In genomic region chr17:19022747-19023146, GRCh38 we compare ENCODE assay signal across 1 cellular context.
TF ChIP-seq lines count a peak whose summit lies in the region.

No MANE protein-coding gene starts in this region.

TF ChIP-seq in A549, 52 proteins besides CTCF, POLR2A, EP300 and RAD21:
- no peak for TF ChIP-seq CBX8 (IDR thresholded peaks at IDR 0.05)
- no peak for TF ChIP-seq NR3C1 (IDR thresholded peaks at IDR 0.05)
- TF ChIP-seq HES2 (IDR thresholded peaks at IDR 0.05): no peak
- no peak for TF ChIP-seq ELK1 (IDR thresholded peaks at IDR 0.05; ENCODE audit: low read depth, low read length)
- TF ChIP-seq REST (IDR thresholded peaks at IDR 0.05): no peak
